Comparison of ENCODE assay signal across 1 cellular context in genomic region chr16:29602683-29603088, GRCh38.
A peak's percentile ranks its signal among the peaks of the same experiment; 100 is the strongest.
TF ChIP-seq lines count a peak whose summit lies in the region.

No MANE protein-coding gene starts in this region.

TF ChIP-seq in HepG2, 621 proteins besides CTCF, POLR2A, EP300 and RAD21 (continued from another document):
- peak; percentile 20; the same call in 1 of the 2 replicates for TF ChIP-seq DRAP1 (CRISPR knock-in tag; IDR thresholded peaks at IDR 0.05)
TF ChIP-seq in HepG2: peak in this region for 99; not testable (repeated sequence) for 522.
